18 cellular contexts compared by ENCODE assay signal in the genomic region with DNA sequence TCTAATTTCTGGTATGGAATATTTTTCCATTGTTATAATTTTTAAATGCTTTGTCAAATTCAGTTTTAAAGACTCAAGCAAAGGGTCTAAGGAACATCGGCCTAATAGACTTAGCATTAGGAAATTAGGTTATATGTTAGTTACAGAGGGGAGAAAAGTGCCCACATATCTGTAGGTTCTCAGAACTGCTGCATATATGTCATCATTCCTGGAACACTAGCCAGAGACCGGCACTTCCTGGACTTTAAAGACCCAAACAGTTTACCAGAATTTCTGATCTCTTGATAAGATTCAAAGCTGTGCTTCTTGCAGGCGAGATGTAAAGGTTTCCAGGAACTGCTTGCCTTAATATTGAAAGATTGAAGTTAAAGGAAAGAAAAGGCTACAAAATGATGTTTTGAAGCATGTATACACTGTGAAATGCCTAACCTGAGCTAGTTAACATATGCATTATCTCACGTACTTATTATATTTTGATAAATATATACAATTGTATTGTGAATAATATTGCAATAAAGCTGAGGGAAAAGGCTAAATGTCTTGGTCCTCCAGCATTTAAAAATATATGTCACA.
DNase-seq lines count a peak whose midpoint lies in the region; ATAC-seq, FAIRE-seq and TF ChIP-seq lines count a peak whose summit lies in the region.
"Had no signal": no experiment of that assay in that cellular context is flagged by ENCODE, and none has a peak within 500 bp of the region (broad histone marks: within the 10 kb centered on the region; RNA-seq: fewer than 3 reads in every experiment).

No MANE protein-coding gene starts in this region.

- dilution Hi-C loops in endothelial cell of umbilical vein (cut with MboI; ENCODE audit: extremely low pct_ligation_motif_present, low sequenced_read_pairs): no loop called here

- H3K4me1 Mint-ChIP-seq in activated CD8-positive, alpha-beta memory T cell treated with anti-CD3 and anti-CD28 coated beads, Interleukin-2, amount 10 ng/mL, durations not matched to agents 7 days and 5 days: no peaks in the 10 kb centered on the region
- H3K4me1 Mint-ChIP-seq in mesothelial cell of epicardium: peaks cover 14% of the 10 kb centered on the region

- H3K4me3 Mint-ChIP-seq in activated CD8-positive, alpha-beta memory T cell treated with anti-CD3 and anti-CD28 coated beads, Interleukin-2, amount 10 ng/mL, durations not matched to agents 7 days and 5 days: no peak overlapping the region
- no peak overlapping the region for H3K4me3 Mint-ChIP-seq in mesothelial cell of epicardium

- peaks cover 1% of the 10 kb centered on the region for H3K36me3 Mint-ChIP-seq in activated CD8-positive, alpha-beta memory T cell treated with anti-CD3 and anti-CD28 coated beads, Interleukin-2, amount 10 ng/mL, durations not matched to agents 7 days and 5 days
- H3K36me3 Mint-ChIP-seq in mesothelial cell of epicardium: no peaks in the 10 kb centered on the region

- no peak for FAIRE-seq in endothelial cell of umbilical vein (lab: Jason Lieb, UNC)
- FAIRE-seq: A204.1, GM12891 had no signal

- 45% methylated on average over 4 of the region's 4 CpGs for WGBS in SK-N-SH (ENCODE audit: low lambda C conversion rate)
- WGBS in body of pancreas, 2 donors: 58 to 68% methylated on average over 4 of the region's 4 CpGs

- peak overlapping the region in 1 of 2 experiments; percentile 47; a peak in 2 of 4 replicates for H3K27ac ChIP-seq in SK-N-SH (ENCODE audit: low read depth in 2 of 2, low read length in 1 of 2)
- H3K27ac ChIP-seq in endothelial cell of umbilical vein (ENCODE audit: insufficient read depth, low read depth, low read length): no peak overlapping the region
- no peak overlapping the region for H3K27ac ChIP-seq in body of pancreas
- H3K27ac ChIP-seq: BLaER1 treated with 17β-estradiol and CSF1 and Interleukin-3, amounts not matched to agents 10 nM and 100 nM had no signal

- no peaks in the 10 kb centered on the region for H3K27me3 ChIP-seq in SK-N-SH (ENCODE audit: insufficient read depth)
- H3K27me3 ChIP-seq in endothelial cell of umbilical vein (ENCODE audit: control insufficient read depth in 2 of 2, insufficient read depth in 2 of 2, low read length in 2 of 2): no peaks in the 10 kb centered on the region
- no peaks in the 10 kb centered on the region for H3K27me3 ChIP-seq in body of pancreas
- H3K27me3 ChIP-seq: BLaER1 treated with 17β-estradiol and CSF1 and Interleukin-3, amounts not matched to agents 10 nM and 100 nM had no signal

- H3K9me3 Mint-ChIP-seq in activated CD8-positive, alpha-beta memory T cell treated with anti-CD3 and anti-CD28 coated beads, Interleukin-2, amount 10 ng/mL, durations not matched to agents 7 days and 5 days (ENCODE audit: low read depth): peaks cover 11% of the 10 kb centered on the region
- H3K9me3 Mint-ChIP-seq in mesothelial cell of epicardium: no peaks in the 10 kb centered on the region

- BruUV-seq in endothelial cell of umbilical vein (replicated peaks; lab: Mats Ljungman, UMichigan): no TSS peak

- intact Hi-C loops in endothelial cell of umbilical vein (cut with micrococcal nuclease): no loop called here
- intact Hi-C loops in body of pancreas (cut with DNase I): no loop called here

- H3K4me2 ChIP-seq in SK-N-SH (no peak overlapping the region), endothelial cell of umbilical vein (ENCODE audit: insufficient read depth, low read length) (no peak overlapping the region)
- H3K4me2 ChIP-seq: BLaER1 treated with 17β-estradiol and CSF1 and Interleukin-3, amounts not matched to agents 10 nM and 100 nM had no signal

- H3K27ac Mint-ChIP-seq in activated CD8-positive, alpha-beta memory T cell treated with anti-CD3 and anti-CD28 coated beads, Interleukin-2, amount 10 ng/mL, durations not matched to agents 7 days and 5 days: no peak overlapping the region
- H3K27ac Mint-ChIP-seq in mesothelial cell of epicardium: no peak overlapping the region

- H3K4me1 ChIP-seq in SK-N-SH (ENCODE audit: control insufficient read depth in 1 of 2, insufficient read depth in 2 of 2, low read depth in 1 of 2, low read length in 1 of 2): no peaks in the 10 kb centered on the region; a peak in 1 of 4 replicates
- H3K4me1 ChIP-seq in endothelial cell of umbilical vein (ENCODE audit: control insufficient read depth, extremely low read depth, insufficient read depth, low read length): no peaks in the 10 kb centered on the region
- no peaks in the 10 kb centered on the region for H3K4me1 ChIP-seq in body of pancreas

- H3K9me1 ChIP-seq in endothelial cell of umbilical vein (replicated peaks; ENCODE audit: control insufficient read depth, extremely low read depth, insufficient read depth, low read length): no peaks in the 10 kb centered on the region

- H3K36me3 ChIP-seq in SK-N-SH (replicated peaks in 1 of 2; ENCODE audit: control insufficient read depth in 1 of 2, insufficient read depth in 2 of 2, low read length in 1 of 2) (no peaks in the 10 kb centered on the region), endothelial cell of umbilical vein (ENCODE audit: control insufficient read depth in 2 of 2, extremely low read depth in 1 of 2, insufficient read depth in 2 of 2, low read length in 2 of 2) (no peaks in the 10 kb centered on the region), body of pancreas (replicated peaks in 1 of 2; ENCODE audit: insufficient read depth in 1 of 2, low read depth in 2 of 2) (no peaks in the 10 kb centered on the region)
- H3K36me3 ChIP-seq: BLaER1 treated with 17β-estradiol and CSF1 and Interleukin-3, amounts not matched to agents 10 nM and 100 nM had no signal

- peaks cover 6% of the 10 kb centered on the region for H3F3A ChIP-seq in SK-N-SH (replicated peaks; ENCODE audit: insufficient read depth)

- H3K9me3 ChIP-seq in SK-N-SH (no peaks in the 10 kb centered on the region), endothelial cell of umbilical vein (replicated peaks; ENCODE audit: control insufficient read depth, insufficient read depth, low read length) (no peaks in the 10 kb centered on the region), body of pancreas (no peaks in the 10 kb centered on the region)
- H3K9me3 ChIP-seq: BLaER1 treated with 17β-estradiol and CSF1 and Interleukin-3, amounts not matched to agents 10 nM and 100 nM had no signal

- TF ChIP-seq CTCF in SK-N-SH (IDR thresholded peaks at IDR 0.05) (no peak), endothelial cell of umbilical vein (IDR thresholded peaks at IDR 0.05; ENCODE audit: extremely low read depth in 1 of 2, insufficient read depth in 1 of 2, low read depth in 1 of 2, low read length in 2 of 2) (no peak), body of pancreas (IDR thresholded peaks at IDR 0.05) (no peak), mesothelial cell of epicardium (IDR thresholded peaks at IDR 0.05; ENCODE audit: unreplicated experiment) (no peak)

- no peaks in the 10 kb centered on the region for H3K27me3 Mint-ChIP-seq in activated CD8-positive, alpha-beta memory T cell treated with anti-CD3 and anti-CD28 coated beads, Interleukin-2, amount 10 ng/mL, durations not matched to agents 7 days and 5 days
- no peaks in the 10 kb centered on the region for H3K27me3 Mint-ChIP-seq in mesothelial cell of epicardium (ENCODE audit: low read depth)

- peak; percentile 12; the same call in 1 of the 2 replicates for TF ChIP-seq RAD21 in SK-N-SH (IDR thresholded peaks at IDR 0.05; ENCODE audit: low read length)

- H4K20me1 ChIP-seq in SK-N-SH (ENCODE audit: insufficient read depth) (no peaks in the 10 kb centered on the region), endothelial cell of umbilical vein (replicated peaks; ENCODE audit: control insufficient read depth, extremely low read depth, insufficient read depth, low read length) (no peaks in the 10 kb centered on the region)
- H4K20me1 ChIP-seq: BLaER1 treated with 17β-estradiol and CSF1 and Interleukin-3, amounts not matched to agents 10 nM and 100 nM had no signal

- H3K9ac ChIP-seq in SK-N-SH: no peak overlapping the region
- no peak overlapping the region for H3K9ac ChIP-seq in endothelial cell of umbilical vein (replicated peaks; ENCODE audit: extremely low read depth, insufficient read depth, low read length)
- H3K9ac ChIP-seq: BLaER1 treated with 17β-estradiol and CSF1 and Interleukin-3, amounts not matched to agents 10 nM and 100 nM had no signal

- peak; percentile 27 for ATAC-seq in activated CD8-positive, alpha-beta memory T cell treated with anti-CD3 and anti-CD28 coated beads, Interleukin-2, amount 10 ng/mL, durations not matched to agents 7 days and 5 days
- ATAC-seq in HG03159 (IDR thresholded peaks at IDR 0.05; ENCODE audit: unreplicated experiment): no peak
- no peak for ATAC-seq in body of pancreas

- DNase-seq in activated CD8-positive, alpha-beta memory T cell treated with anti-CD3 and anti-CD28 coated beads, Interleukin-2, amount 10 ng/mL, durations not matched to agents 7 days and 5 days: no peak
- DNase-seq in activated CD8-positive, alpha-beta memory T cell treated with anti-CD3 and anti-CD28 coated beads, Interleukin-2, amount 50 U/mL, for 4 hours: no peak
- DNase-seq in SK-N-SH (peak; percentile 4), endothelial cell of umbilical vein (ENCODE audit: low read depth, low spot score) (peak; percentile 2), body of pancreas (no peak), mesothelial cell of epicardium (ENCODE audit: low spot score in 2 of 2, unreplicated experiment in 2 of 2) (no peak)
- DNase-seq: GF-D8, H7, IMR-90, NCI-H1105 treated with DMSO at 0.1 percent for 48 hours, NCI-H1694 treated with DMSO at 0.1 percent for 48 hours, NCI-H226, NCI-H524 treated with DMSO at 0.1 percent for 48 hours, SHP77 had no signal

- no peak overlapping the region for H3K4me3 ChIP-seq in SK-N-SH (ENCODE audit: low read depth in 2 of 2, low read length in 1 of 2)
- H3K4me3 ChIP-seq in endothelial cell of umbilical vein (replicated peaks in 1 of 3; ENCODE audit: insufficient read depth in 1 of 3, low read depth in 1 of 3, low read length in 3 of 3): no peak overlapping the region
- H3K4me3 ChIP-seq in body of pancreas: no peak overlapping the region
- H3K4me3 ChIP-seq: BLaER1 treated with 17β-estradiol and CSF1 and Interleukin-3, amounts not matched to agents 10 nM and 100 nM had no signal

- POLR2A ChIA-PET in SK-N-SH (lab: Yijun Ruan, JAX) (no interaction called here), endothelial cell of umbilical vein (lab: Charles Lee) (no interaction called here)

- no peaks in the 10 kb centered on the region for H3K79me2 ChIP-seq in SK-N-SH (ENCODE audit: insufficient read depth)
- no peaks in the 10 kb centered on the region for H3K79me2 ChIP-seq in endothelial cell of umbilical vein (ENCODE audit: control insufficient read depth, insufficient read depth, low read length)

- no peaks in the 10 kb centered on the region for H3K9me2 ChIP-seq in SK-N-SH

- TF ChIP-seq EP300 in SK-N-SH (IDR thresholded peaks at IDR 0.05; ENCODE audit: borderline replicate concordance in 1 of 2, low read depth in 1 of 2, low read length in 1 of 2): 0 out of 4 replicates have a peak, but pooled peaks of 1 of the 2 experiments have one; percentile 13

- H2AFZ ChIP-seq in SK-N-SH (ENCODE audit: low read depth) (peak overlapping the region; percentile 79), endothelial cell of umbilical vein (ENCODE audit: low read depth, low read length) (peak overlapping the region; percentile 7)

- CTCF ChIA-PET in activated CD8-positive, alpha-beta memory T cell treated with anti-CD3 and anti-CD28 coated beads, Interleukin-2, amount 10 ng/mL, durations not matched to agents 7 days and 5 days (lab: Charles Lee): no interaction called here
- CTCF ChIA-PET in SK-N-SH (lab: Yijun Ruan, JAX) (interaction anchor here (0.6 kb wide), 1 partner anchor 409 kb away, joined by 3 read pairs; no protein-coding TSS in a partner anchor), endothelial cell of umbilical vein (lab: Charles Lee) (no interaction called here)

- TF ChIP-seq POLR2A in endothelial cell of umbilical vein (IDR thresholded peaks at IDR 0.05; ENCODE audit: low read depth, low read length) (no peak), body of pancreas (IDR thresholded peaks at IDR 0.05) (no peak)

Comparison
In these comparisons a context has a peak if more than half of its experiments do, and no peak if none do; other contexts are left out.
1. DNase-seq: peak in SK-N-SH (single experiment) and endothelial cell of umbilical vein (single experiment); none in activated CD8-positive, alpha-beta memory T cell treated with anti-CD3 and anti-CD28 coated beads, Interleukin-2, amount 10 ng/mL, durations not matched to agents 7 days and 5 days (single experiment), activated CD8-positive, alpha-beta memory T cell treated with anti-CD3 and anti-CD28 coated beads, Interleukin-2, amount 50 U/mL, for 4 hours (single experiment), body of pancreas (0 of 4) and mesothelial cell of epicardium (0 of 2).